1 cellular context compared by ENCODE assay signal in genomic region chr11:1573077-1573846, GRCh38.
TF ChIP-seq lines count a peak whose summit lies in the region.

No MANE protein-coding gene starts in this region.

TF ChIP-seq in IMR-90, 13 proteins besides CTCF, POLR2A, EP300 and RAD21 (continued from another document):
- TF ChIP-seq, protein P1, sequence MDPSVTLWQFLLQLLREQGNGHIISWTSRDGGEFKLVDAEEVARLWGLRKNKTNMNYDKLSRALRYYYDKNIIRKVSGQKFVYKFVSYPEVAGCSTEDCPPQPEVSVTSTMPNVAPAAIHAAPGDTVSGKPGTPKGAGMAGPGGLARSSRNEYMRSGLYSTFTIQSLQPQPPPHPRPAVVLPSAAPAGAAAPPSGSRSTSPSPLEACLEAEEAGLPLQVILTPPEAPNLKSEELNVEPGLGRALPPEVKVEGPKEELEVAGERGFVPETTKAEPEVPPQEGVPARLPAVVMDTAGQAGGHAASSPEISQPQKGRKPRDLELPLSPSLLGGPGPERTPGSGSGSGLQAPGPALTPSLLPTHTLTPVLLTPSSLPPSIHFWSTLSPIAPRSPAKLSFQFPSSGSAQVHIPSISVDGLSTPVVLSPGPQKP (IDR thresholded peaks at IDR 0.05; ENCODE audit: borderline replicate concordance, low read depth, low read length) = no peak
- TF ChIP-seq MAZ (IDR thresholded peaks at IDR 0.05; ENCODE audit: borderline replicate concordance, low read depth, low read length) (no peak), RFX5 (IDR thresholded peaks at IDR 0.05; ENCODE audit: low read depth, low read length) (no peak), USF2 (IDR thresholded peaks at IDR 0.05; ENCODE audit: low read depth, low read length) (no peak), CHD1 (IDR thresholded peaks at IDR 0.05; ENCODE audit: low read depth, low read length) (no peak), SMC3 (IDR thresholded peaks at IDR 0.05; ENCODE audit: low read depth, low read length) (no peak), FOS (IDR thresholded peaks at IDR 0.05; ENCODE audit: low read depth, low read length) (no peak)
